Comparison of ENCODE assay signal across 8 cellular contexts in genomic region chr2:151947524-151948165, GRCh38.
DNase-seq lines count a peak whose midpoint lies in the region; ATAC-seq and TF ChIP-seq lines count a peak whose summit lies in the region.

No MANE protein-coding gene starts in this region.

- no peak overlapping the region for H3K4me2 ChIP-seq in mesendoderm (ENCODE audit: low read length)

- H3K9ac ChIP-seq in adipocyte (ENCODE audit: low read length) (no peak overlapping the region), mesendoderm (ENCODE audit: low read length) (no peak overlapping the region)

- H4K5ac ChIP-seq in mesendoderm (ENCODE audit: low read length): no peak overlapping the region

- DNase-seq in GM06990 (ENCODE audit: extremely low read depth, insufficient read length) (peak; percentile 13), adipocyte (ENCODE audit: low read depth) (no peak), iPS-NIHi11 (ENCODE audit: low spot score) (peak; percentile 23), tibial nerve (ENCODE audit: low spot score in 2 of 2) (no peak), NCI-H82 treated with DMSO at 0.1 percent for 48 hours (lab: John Stamatoyannopoulos, UW; ENCODE audit: unreplicated experiment) (no peak), NCI-H774 (lab: John Stamatoyannopoulos, UW) (no peak), mesendoderm (no peak)

- H3K4me1 ChIP-seq in adipocyte (ENCODE audit: control insufficient read depth, insufficient read depth, low read length): peaks cover 11% of the 10 kb centered on the region
- peaks cover 0 to 16% (median 4%) of the 10 kb centered on the region in 4 donors for H3K4me1 ChIP-seq in tibial nerve
- no peaks in the 10 kb centered on the region for H3K4me1 ChIP-seq in mesendoderm (ENCODE audit: control insufficient read depth, low read depth, low read length)

- H3K27ac ChIP-seq in tibial nerve (peak overlapping the region in 2 of 4 donors; percentile 25 to 26), mesendoderm (ENCODE audit: low read depth, low read length) (no peak overlapping the region)

- no peak overlapping the region for H2AK5ac ChIP-seq in mesendoderm (ENCODE audit: low read length)

- no peak overlapping the region for H4K8ac ChIP-seq in mesendoderm (ENCODE audit: low read depth, low read length)

- H3K56ac ChIP-seq in mesendoderm (ENCODE audit: low read length): no peak overlapping the region

- no peak for TF ChIP-seq POLR2A in tibial nerve (IDR thresholded peaks at IDR 0.05)

- no peak overlapping the region for H3K18ac ChIP-seq in mesendoderm (ENCODE audit: low read length)

- peaks cover 2% of the 10 kb centered on the region for H3K9me3 ChIP-seq in adipocyte (ENCODE audit: control insufficient read depth, low read length)
- peaks cover 0 to 5% (median under 1%) of the 10 kb centered on the region in 4 donors for H3K9me3 ChIP-seq in tibial nerve

- H3K36me3 ChIP-seq in GM06990 (ENCODE audit: control insufficient read depth, insufficient read depth, low read length) (no peaks in the 10 kb centered on the region), adipocyte (ENCODE audit: control insufficient read depth, insufficient read depth, low read length, severe bottlenecking) (no peaks in the 10 kb centered on the region), tibial nerve (no peaks in the 10 kb centered on the region), mesendoderm (ENCODE audit: control insufficient read depth, insufficient read depth, low read length) (no peaks in the 10 kb centered on the region)

- H3K4me3 ChIP-seq in GM06990 (replicated peaks; ENCODE audit: low read depth, low read length) (no peak overlapping the region), adipocyte (ENCODE audit: low read length) (peak overlapping the region; percentile 67), tibial nerve (peak overlapping the region in 3 of 4 donors; percentile 10 to 39 (median 23)), mesendoderm (ENCODE audit: low read length) (no peak overlapping the region)

- H3K4ac ChIP-seq in mesendoderm (ENCODE audit: low read depth, low read length): no peak overlapping the region

- no peaks in the 10 kb centered on the region for H3K79me1 ChIP-seq in mesendoderm (ENCODE audit: low read length)

- no peak for TF ChIP-seq EP300 in tibial nerve (IDR thresholded peaks at IDR 0.05)

- no peak overlapping the region for H2BK5ac ChIP-seq in mesendoderm (ENCODE audit: low read length)

- 26% methylated on average over 12 of the region's 12 CpGs for WGBS in tibial nerve, 2 donors
- no CpG with 5 or more reads among the region's 12 CpGs for WGBS in mesendoderm (ENCODE audit: extremely low coverage, insufficient coverage, low lambda C conversion rate)

- no peaks in the 10 kb centered on the region for H3K79me2 ChIP-seq in mesendoderm (ENCODE audit: control insufficient read depth, insufficient read depth, low read length)

- H3K23ac ChIP-seq in mesendoderm (ENCODE audit: low read length): no peak overlapping the region

- H3K27me3 ChIP-seq in GM06990 (replicated peaks; ENCODE audit: control insufficient read depth, insufficient read depth, low read length) (no peaks in the 10 kb centered on the region), adipocyte (replicated peaks; ENCODE audit: control insufficient read depth, insufficient read depth, low read length) (no peaks in the 10 kb centered on the region), tibial nerve (no peaks in the 10 kb centered on the region), mesendoderm (ENCODE audit: insufficient read depth, low read length, poor library complexity) (no peaks in the 10 kb centered on the region)

- TF ChIP-seq CTCF in GM06990 (IDR thresholded peaks at IDR 0.05; ENCODE audit: insufficient read depth, low read length, poor library complexity, severe bottlenecking) (no peak), tibial nerve (IDR thresholded peaks at IDR 0.05) (peak in 1 of 5 experiments; percentile 16)

- peak; percentile 45 for ATAC-seq in HG03025 (IDR thresholded peaks at IDR 0.05; ENCODE audit: low FRiP score, unreplicated experiment)

- H2BK120ac ChIP-seq in mesendoderm (ENCODE audit: low read depth, low read length): no peak overlapping the region

- no peak overlapping the region for H2BK15ac ChIP-seq in mesendoderm (replicated peaks; ENCODE audit: low read depth)

Comparison
In these comparisons a context has a peak if more than half of its experiments do, and no peak if none do; other contexts are left out.
1. DNase-seq: peak in GM06990 (single experiment) and iPS-NIHi11 (single experiment); none in adipocyte (single experiment), tibial nerve (0 of 2), NCI-H82 treated with DMSO at 0.1 percent for 48 hours (single experiment), NCI-H774 (single experiment) and mesendoderm (single experiment).
2. H3K4me3 ChIP-seq: peak in adipocyte (single experiment) and tibial nerve (3 of 4); none in GM06990 (single experiment) and mesendoderm (single experiment).